22 cellular contexts compared by ENCODE assay signal in genomic region chr7:6642239-6642839, GRCh38.
"Had no signal": no experiment of that assay in that cellular context is flagged by ENCODE, and none has a peak within 500 bp of the region (broad histone marks: within the 10 kb centered on the region; RNA-seq: fewer than 3 reads in every experiment).

No MANE protein-coding gene starts in this region.

- H3K27ac ChIP-seq: dorsolateral prefrontal cortex, epithelial cell of prostate, esophagus muscularis mucosa, gastrocnemius medialis, heart right ventricle, ovary, right atrium auricular region, testis, transverse colon had no signal

- H3K9me3 ChIP-seq: esophagus muscularis mucosa, gastrocnemius medialis, heart right ventricle, mucosa of descending colon, ovary, right atrium auricular region, testis, transverse colon had no signal

- H3K27me3 ChIP-seq: dorsolateral prefrontal cortex, esophagus muscularis mucosa, gastrocnemius medialis, heart right ventricle, ovary, right atrium auricular region, testis, transverse colon had no signal

- ATAC-seq: gastrocnemius medialis; heart right ventricle; mucosa of descending colon; naive thymus-derived CD8-positive, alpha-beta T cell; stimulated activated naive CD8-positive, alpha-beta T cell treated with anti-CD3 and anti-CD28 coated beads, Interleukin-15, amount 100 ng/mL, for 72 hours had no signal

- DNase-seq: cortex of kidney; dorsolateral prefrontal cortex; effector CD8-positive, alpha-beta T cell; gastrocnemius medialis; heart right ventricle; hypothalamus; kidney glomerular epithelial cell; mucosa of descending colon; naive thymus-derived CD8-positive, alpha-beta T cell; nucleus accumbens; ovary; stimulated activated CD4-positive, alpha-beta T cell treated with anti-CD3 and anti-CD28 coated beads, Interleukin-2, amount 100 ng/mL, for 48 hours; stimulated activated naive CD8-positive, alpha-beta T cell treated with anti-CD3 and anti-CD28 coated beads, Interleukin-15, amount 100 ng/mL, for 72 hours; testis; transverse colon had no signal

- FAIRE-seq: endometrium, islet of Langerhans had no signal

- H3K4me3 Mint-ChIP-seq: naive thymus-derived CD8-positive, alpha-beta T cell; stimulated activated naive CD8-positive, alpha-beta T cell treated with anti-CD3 and anti-CD28 coated beads, Interleukin-15, amount 100 ng/mL, for 72 hours had no signal

- H3K9me3 Mint-ChIP-seq: naive thymus-derived CD8-positive, alpha-beta T cell; neural crest cell had no signal

- H3K4me3 ChIP-seq: dorsolateral prefrontal cortex, esophagus muscularis mucosa, gastrocnemius medialis, heart right ventricle, mucosa of descending colon, ovary, right atrium auricular region, smooth muscle cell, testis, transverse colon had no signal

- H3K27me3 Mint-ChIP-seq: naive thymus-derived CD8-positive, alpha-beta T cell; stimulated activated naive CD8-positive, alpha-beta T cell treated with anti-CD3 and anti-CD28 coated beads, Interleukin-15, amount 100 ng/mL, for 72 hours had no signal

- H3K36me3 ChIP-seq: ovary had no signal
